In genomic region chr5:139849501-139849900, GRCh38 we compare ENCODE assay signal across 20 cellular contexts. TPM values are rescaled to one million over a fixed set of nuclear protein-coding genes. Genes with fewer than 3 reads are reported as not detected.
DNase-seq lines count a peak whose midpoint lies in the region; ATAC-seq and TF ChIP-seq lines count a peak whose summit lies in the region.
"Had no signal": no experiment of that assay in that cellular context is flagged by ENCODE, and none has a peak within 500 bp of the region (broad histone marks: within the 10 kb centered on the region; RNA-seq: fewer than 3 reads in every experiment).

No MANE protein-coding gene starts in this region.

- no peak overlapping the region for H3K27ac Mint-ChIP-seq in T-helper 2 cell treated with Interferon-gamma antibody and Interleukin-4, amounts not matched to agents 5 μg/mL and 100 μg/mL, for 36 hours
- peak overlapping the region; percentile 16 for H3K27ac Mint-ChIP-seq in Calu3 (ENCODE audit: unreplicated experiment)
- H3K27ac Mint-ChIP-seq in central memory CD8-positive, alpha-beta T cell (ENCODE audit: low read depth) = peak overlapping the region; percentile 78

- no peaks in the 10 kb centered on the region for H3K9me3 ChIP-seq in osteoblast (ENCODE audit: low read depth, low read length)
- H3K9me3 ChIP-seq: prostate gland, tibial nerve had no signal

- in situ Hi-C loops in ACHN (cut with HindIII; ENCODE audit: low pct_ligation_motif_present, low pct_unique_long_range_greater_than_20kb, low sequenced_read_pairs) = no loop called here

- no peak overlapping the region for H2AFZ ChIP-seq in osteoblast (ENCODE audit: low read length)

- no peak for DNase-seq in T-helper 2 cell treated with Interferon-gamma antibody and Interleukin-4, amounts not matched to agents 5 μg/mL and 100 μg/mL, for 36 hours (ENCODE audit: low spot score)
- DNase-seq in T-helper 2 cell = no peak
- no peak for DNase-seq in Calu3
- DNase-seq in central memory CD8-positive, alpha-beta T cell (ENCODE audit: low spot score in 2 of 2) = no peak
- DNase-seq in osteoblast (ENCODE audit: insufficient read length, low spot score, missing footprints) = peak; percentile 77
- no peak for DNase-seq in ACHN
- DNase-seq in SHP77 (lab: John Stamatoyannopoulos, UW) = no peak
- DNase-seq: 8988T; activated CD4-positive, alpha-beta T cell treated with anti-CD3 and anti-CD28 coated beads, Interleukin-2, amount 50 U/mL, for 48 hours; activated naive CD4-positive, alpha-beta T cell treated with Interleukin-2 at 50 U/mL for 16 hours; cerebellar nuclear complex; GF-D8; NCI-H187; NCI-H524 treated with DMSO at 0.1 percent for 48 hours; stimulated activated CD4-positive, alpha-beta T cell treated with anti-CD3 and anti-CD28 coated beads, Interleukin-15, amount 100 ng/mL, for 24 hours had no signal

- H3K27me3 ChIP-seq in osteoblast (ENCODE audit: insufficient read depth, low read length) = peaks cover 48% of the 10 kb centered on the region

- H4K20me1 ChIP-seq in osteoblast (ENCODE audit: insufficient read depth, low read length) = peaks cover 4% of the 10 kb centered on the region

- no peaks in the 10 kb centered on the region for H3K79me2 ChIP-seq in osteoblast (ENCODE audit: insufficient read depth, low read length)

- CTCF ChIA-PET in Calu3 (lab: Charles Lee) = interaction anchor here (0.6 to 2.0 kb wide), 2 partner anchors 62 to 128 kb away, joined by 3 to 10 read pairs; no protein-coding TSS in a partner anchor

- no peaks in the 10 kb centered on the region for H3K4me1 ChIP-seq in osteoblast (ENCODE audit: insufficient read depth, low read length)
- H3K4me1 ChIP-seq: prostate gland had no signal

- intact Hi-C loops in Calu3 (cut with micrococcal nuclease; ENCODE audit: unreplicated experiment) = no loop called here

- no TSS peak for BruUV-seq in Calu3 (replicated peaks; lab: Mats Ljungman, UMichigan)

- H3K36me3 ChIP-seq in osteoblast (ENCODE audit: insufficient read depth, low read length) = no peaks in the 10 kb centered on the region
- H3K36me3 ChIP-seq: prostate gland had no signal

- no peak overlapping the region for H3K4me2 ChIP-seq in osteoblast (ENCODE audit: insufficient read depth, low read length)
- H3K4me2 ChIP-seq: KMS-11 had no signal

- no peaks in the 10 kb centered on the region for H3K9me3 Mint-ChIP-seq in T-helper 2 cell treated with Interferon-gamma antibody and Interleukin-4, amounts not matched to agents 5 μg/mL and 100 μg/mL, for 36 hours
- no peaks in the 10 kb centered on the region for H3K9me3 Mint-ChIP-seq in Calu3 (ENCODE audit: low read depth, unreplicated experiment)
- no peaks in the 10 kb centered on the region for H3K9me3 Mint-ChIP-seq in central memory CD8-positive, alpha-beta T cell

- TF ChIP-seq CTCF in Calu3 (IDR thresholded peaks at IDR 0.05; ENCODE audit: unreplicated experiment) = no peak
- no peak for TF ChIP-seq CTCF in osteoblast (IDR thresholded peaks at IDR 0.05; ENCODE audit: extremely low read depth, low read depth, low read length)

- H3K27me3 Mint-ChIP-seq in T-helper 2 cell treated with Interferon-gamma antibody and Interleukin-4, amounts not matched to agents 5 μg/mL and 100 μg/mL, for 36 hours (ENCODE audit: low read depth) = peaks cover 49% of the 10 kb centered on the region
- H3K27me3 Mint-ChIP-seq in Calu3 (ENCODE audit: unreplicated experiment) = peaks cover 63% of the 10 kb centered on the region
- peaks cover 16% of the 10 kb centered on the region for H3K27me3 Mint-ChIP-seq in central memory CD8-positive, alpha-beta T cell

- ATAC-seq in central memory CD8-positive, alpha-beta T cell (replicated peaks; ENCODE audit: extremely low read depth, poor library complexity, severe bottlenecking) = no peak
- ATAC-seq in GM18511 (IDR thresholded peaks at IDR 0.05; ENCODE audit: unreplicated experiment) = no peak

- peaks cover 2% of the 10 kb centered on the region for H3K4me1 Mint-ChIP-seq in T-helper 2 cell treated with Interferon-gamma antibody and Interleukin-4, amounts not matched to agents 5 μg/mL and 100 μg/mL, for 36 hours (ENCODE audit: low read depth)
- peaks cover 10% of the 10 kb centered on the region for H3K4me1 Mint-ChIP-seq in Calu3 (ENCODE audit: low read depth, unreplicated experiment)
- peaks cover 25% of the 10 kb centered on the region for H3K4me1 Mint-ChIP-seq in central memory CD8-positive, alpha-beta T cell

- no peak overlapping the region for H3K27ac ChIP-seq in osteoblast (ENCODE audit: low read depth, low read length)
- H3K27ac ChIP-seq: KMS-11, tibial nerve had no signal

- H3K4me3 ChIP-seq in osteoblast (ENCODE audit: insufficient read depth, low read length) = no peak overlapping the region
- H3K4me3 ChIP-seq: prostate gland had no signal

- peak overlapping the region; percentile 62 for H3K4me3 Mint-ChIP-seq in T-helper 2 cell treated with Interferon-gamma antibody and Interleukin-4, amounts not matched to agents 5 μg/mL and 100 μg/mL, for 36 hours
- H3K4me3 Mint-ChIP-seq in Calu3 (ENCODE audit: low read depth, unreplicated experiment) = peak overlapping the region; percentile 66
- H3K4me3 Mint-ChIP-seq in central memory CD8-positive, alpha-beta T cell = peak overlapping the region; percentile 73

- no peaks in the 10 kb centered on the region for H3K36me3 Mint-ChIP-seq in T-helper 2 cell treated with Interferon-gamma antibody and Interleukin-4, amounts not matched to agents 5 μg/mL and 100 μg/mL, for 36 hours (ENCODE audit: low read depth)
- peaks cover 8% of the 10 kb centered on the region for H3K36me3 Mint-ChIP-seq in Calu3 (ENCODE audit: insufficient read depth, unreplicated experiment)
- peaks cover 7% of the 10 kb centered on the region for H3K36me3 Mint-ChIP-seq in central memory CD8-positive, alpha-beta T cell (ENCODE audit: insufficient read depth)

RNA-seq across cellular contexts. Expression of gene PSD2, which starts 53.9 kb away (rescaled TPM):
- not detected in 2 replicates for total RNA-seq in Calu3 (2022)
- 0.29 and 0.36 TPM in 2 replicates for total RNA-seq in osteoblast
- total RNA-seq: T-helper 2 cell treated with Interferon-gamma antibody and Interleukin-4, amounts not matched to agents 100 ng/mL and 5 ng/mL, for 36 hours had no signal
